In genomic region chr6:50330963-50331362, GRCh38 we compare ENCODE assay signal across 31 cellular contexts.
DNase-seq lines count a peak whose midpoint lies in the region; ATAC-seq and TF ChIP-seq lines count a peak whose summit lies in the region.
"Had no signal": no experiment of that assay in that cellular context is flagged by ENCODE, and none has a peak within 500 bp of the region (broad histone marks: within the 10 kb centered on the region; RNA-seq: fewer than 3 reads in every experiment).

No MANE protein-coding gene starts in this region.

- no peaks in the 10 kb centered on the region for H3K9me3 ChIP-seq in neural progenitor cell (ENCODE audit: low read depth)
- H3K9me3 ChIP-seq: A549, BE2C, Caco-2 had no signal

- H3K27me3 ChIP-seq in GM23338 (ENCODE audit: insufficient read depth) (no peaks in the 10 kb centered on the region), neural progenitor cell (no peaks in the 10 kb centered on the region)
- H3K27me3 ChIP-seq: BE2C; BLaER1; BLaER1 treated with 17β-estradiol and CSF1 and Interleukin-3, amounts not matched to agents 10 nM and 100 nM had no signal

- peaks cover 3% of the 10 kb centered on the region; the same call in 2 of the 3 replicates for H3K9me3 Mint-ChIP-seq in GM23338
- H3K9me3 Mint-ChIP-seq in neural progenitor cell: peaks cover 4% of the 10 kb centered on the region

- H3K4me2 ChIP-seq in GM23338 (no peak overlapping the region), neural progenitor cell (no peak overlapping the region)
- H3K4me2 ChIP-seq: A549; BLaER1; BLaER1 treated with 17β-estradiol and CSF1 and Interleukin-3, amounts not matched to agents 10 nM and 100 nM had no signal

- H3K4me3 Mint-ChIP-seq in GM23338 (no peak overlapping the region), neural progenitor cell (no peak overlapping the region)
- H3K4me3 Mint-ChIP-seq: B cell; CD14-positive monocyte; CD4-positive, alpha-beta memory T cell; CD4-positive, alpha-beta T cell; CD4-positive, CD25-positive, alpha-beta regulatory T cell; CD8-positive, alpha-beta memory T cell; CD8-positive, alpha-beta T cell had no signal

- H3K4me1 ChIP-seq in GM23338 (ENCODE audit: insufficient read depth) (no peaks in the 10 kb centered on the region), neural progenitor cell (no peaks in the 10 kb centered on the region)
- H3K4me1 ChIP-seq: A549; BE2C; BLaER1; BLaER1 treated with 17β-estradiol and CSF1 and Interleukin-3, amounts not matched to agents 10 nM and 100 nM; Caco-2 had no signal

- H3K36me3 Mint-ChIP-seq in GM23338 (ENCODE audit: low read depth): no peaks in the 10 kb centered on the region
- H3K36me3 Mint-ChIP-seq in neural progenitor cell: no peaks in the 10 kb centered on the region
- H3K36me3 Mint-ChIP-seq: CD14-positive monocyte; CD4-positive, alpha-beta memory T cell; CD4-positive, CD25-positive, alpha-beta regulatory T cell; CD8-positive, alpha-beta memory T cell; CD8-positive, alpha-beta T cell had no signal

- no peak overlapping the region for H3K27ac ChIP-seq in GM23338 (ENCODE audit: low read depth)
- H3K27ac ChIP-seq in neural progenitor cell: no peak overlapping the region
- H3K27ac ChIP-seq: 22Rv1; A549; BLaER1; BLaER1 treated with 17β-estradiol and CSF1 and Interleukin-3, amounts not matched to agents 10 nM and 100 nM; C4-2B had no signal

- no peak for ATAC-seq in GM23338
- ATAC-seq in GM18498 (IDR thresholded peaks at IDR 0.05; ENCODE audit: unreplicated experiment): no peak
- ATAC-seq: A549; CD8-positive, alpha-beta T cell had no signal

- H3K27me3 Mint-ChIP-seq in GM23338 (ENCODE audit: insufficient read depth, low read depth, poor library complexity) (no peaks in the 10 kb centered on the region), neural progenitor cell (ENCODE audit: insufficient read depth, low read depth) (no peaks in the 10 kb centered on the region)
- H3K27me3 Mint-ChIP-seq: B cell; CD4-positive, alpha-beta memory T cell; CD4-positive, alpha-beta T cell; CD4-positive, CD25-positive, alpha-beta regulatory T cell; CD8-positive, alpha-beta memory T cell had no signal

- H2AFZ ChIP-seq in GM23338: 0 out of 2 replicates have a peak overlapping the region, but pooled peaks have one; percentile 40
- peak overlapping the region; percentile 50 for H2AFZ ChIP-seq in neural progenitor cell (replicated peaks)

- TF ChIP-seq CTCF in GM23338 (conservative IDR thresholded peaks at IDR 0.05; ENCODE audit: low read depth in 2 of 2) (no peak), neural progenitor cell (IDR thresholded peaks at IDR 0.05) (no peak)

- H3K79me2 ChIP-seq in GM23338 (replicated peaks; ENCODE audit: insufficient read depth) (no peaks in the 10 kb centered on the region), neural progenitor cell (ENCODE audit: low read depth) (no peaks in the 10 kb centered on the region)

- H4K20me1 ChIP-seq in GM23338 (replicated peaks; ENCODE audit: insufficient read depth) (no peaks in the 10 kb centered on the region), neural progenitor cell (ENCODE audit: low read depth) (no peaks in the 10 kb centered on the region)
- H4K20me1 ChIP-seq: BLaER1; BLaER1 treated with 17β-estradiol and CSF1 and Interleukin-3, amounts not matched to agents 10 nM and 100 nM had no signal

- H3K9me2 ChIP-seq in GM23338 (ENCODE audit: insufficient read depth): no peaks in the 10 kb centered on the region

- no peaks in the 10 kb centered on the region for H3K36me3 ChIP-seq in GM23338 (ENCODE audit: insufficient read depth)
- no peaks in the 10 kb centered on the region for H3K36me3 ChIP-seq in neural progenitor cell
- H3K36me3 ChIP-seq: BE2C; BLaER1; BLaER1 treated with 17β-estradiol and CSF1 and Interleukin-3, amounts not matched to agents 10 nM and 100 nM had no signal

- no peak overlapping the region for H3K9ac ChIP-seq in neural progenitor cell
- H3K9ac ChIP-seq: BLaER1; BLaER1 treated with 17β-estradiol and CSF1 and Interleukin-3, amounts not matched to agents 10 nM and 100 nM had no signal

- H3K4me3 ChIP-seq in GM23338: no peak overlapping the region
- no peak overlapping the region for H3K4me3 ChIP-seq in neural progenitor cell
- H3K4me3 ChIP-seq: A549; BLaER1; BLaER1 treated with 17β-estradiol and CSF1 and Interleukin-3, amounts not matched to agents 10 nM and 100 nM had no signal

- no peaks in the 10 kb centered on the region for H3K4me1 Mint-ChIP-seq in GM23338
- no peaks in the 10 kb centered on the region for H3K4me1 Mint-ChIP-seq in neural progenitor cell
- H3K4me1 Mint-ChIP-seq: B cell; CD14-positive monocyte; CD4-positive, alpha-beta memory T cell; CD4-positive, CD25-positive, alpha-beta regulatory T cell; CD8-positive, alpha-beta memory T cell had no signal

- H3K27ac Mint-ChIP-seq in GM23338 (no peak overlapping the region), neural progenitor cell (no peak overlapping the region)
- H3K27ac Mint-ChIP-seq: B cell; CD14-positive monocyte; CD4-positive, alpha-beta memory T cell; CD4-positive, alpha-beta T cell; CD4-positive, CD25-positive, alpha-beta regulatory T cell; CD8-positive, alpha-beta memory T cell; CD8-positive, alpha-beta T cell had no signal

- DNase-seq in GM23338 (ENCODE audit: low spot score): no peak
- DNase-seq in neural progenitor cell (ENCODE audit: low spot score): no peak
- DNase-seq in NCI-H2227 (lab: John Stamatoyannopoulos, UW; ENCODE audit: unreplicated experiment): no peak
- DNase-seq: 8988T; ACHN; AML-193; BE2C; C1 segment of cervical spinal cord; Caco-2; Calu3; CD4-positive, alpha-beta memory T cell; CD4-positive, alpha-beta T cell; CD4-positive, CD25-positive, alpha-beta regulatory T cell; CD8-positive, alpha-beta memory T cell; CD8-positive, alpha-beta T cell; COR-L47; DMS 273 treated with DMSO at 0.1 percent for 48 hours; DMS153; DMS53; DMS79; DMS79 treated with DMSO at 0.1 percent for 48 hours; DND-41; EL had no signal

- H3F3A ChIP-seq in GM23338 (replicated peaks; ENCODE audit: low read depth) (no peaks in the 10 kb centered on the region), neural progenitor cell (ENCODE audit: low read depth) (no peaks in the 10 kb centered on the region)

TF ChIP-seq in GM23338, 12 proteins besides CTCF, POLR2A, EP300 and RAD21:
- no peak for TF ChIP-seq EZH2phosphoT487 (IDR thresholded peaks at IDR 0.05; ENCODE audit: unreplicated experiment)
- no peak for TF ChIP-seq ZNF331 (CRISPR knock-in tag; IDR thresholded peaks at IDR 0.05; ENCODE audit: low read depth)
- TF ChIP-seq EZH2 (IDR thresholded peaks at IDR 0.05; ENCODE audit: low read depth, unreplicated experiment): no peak
- TF ChIP-seq ZNF114 (CRISPR knock-in tag; IDR thresholded peaks at IDR 0.05): no peak
- TF ChIP-seq, protein P1, sequence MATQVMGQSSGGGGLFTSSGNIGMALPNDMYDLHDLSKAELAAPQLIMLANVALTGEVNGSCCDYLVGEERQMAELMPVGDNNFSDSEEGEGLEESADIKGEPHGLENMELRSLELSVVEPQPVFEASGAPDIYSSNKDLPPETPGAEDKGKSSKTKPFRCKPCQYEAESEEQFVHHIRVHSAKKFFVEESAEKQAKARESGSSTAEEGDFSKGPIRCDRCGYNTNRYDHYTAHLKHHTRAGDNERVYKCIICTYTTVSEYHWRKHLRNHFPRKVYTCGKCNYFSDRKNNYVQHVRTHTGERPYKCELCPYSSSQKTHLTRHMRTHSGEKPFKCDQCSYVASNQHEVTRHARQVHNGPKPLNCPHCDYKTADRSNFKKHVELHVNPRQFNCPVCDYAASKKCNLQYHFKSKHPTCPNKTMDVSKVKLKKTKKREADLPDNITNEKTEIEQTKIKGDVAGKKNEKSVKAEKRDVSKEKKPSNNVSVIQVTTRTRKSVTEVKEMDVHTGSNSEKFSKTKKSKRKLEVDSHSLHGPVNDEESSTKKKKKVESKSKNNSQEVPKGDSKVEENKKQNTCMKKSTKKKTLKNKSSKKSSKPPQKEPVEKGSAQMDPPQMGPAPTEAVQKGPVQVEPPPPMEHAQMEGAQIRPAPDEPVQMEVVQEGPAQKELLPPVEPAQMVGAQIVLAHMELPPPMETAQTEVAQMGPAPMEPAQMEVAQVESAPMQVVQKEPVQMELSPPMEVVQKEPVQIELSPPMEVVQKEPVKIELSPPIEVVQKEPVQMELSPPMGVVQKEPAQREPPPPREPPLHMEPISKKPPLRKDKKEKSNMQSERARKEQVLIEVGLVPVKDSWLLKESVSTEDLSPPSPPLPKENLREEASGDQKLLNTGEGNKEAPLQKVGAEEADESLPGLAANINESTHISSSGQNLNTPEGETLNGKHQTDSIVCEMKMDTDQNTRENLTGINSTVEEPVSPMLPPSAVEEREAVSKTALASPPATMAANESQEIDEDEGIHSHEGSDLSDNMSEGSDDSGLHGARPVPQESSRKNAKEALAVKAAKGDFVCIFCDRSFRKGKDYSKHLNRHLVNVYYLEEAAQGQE (IDR thresholded peaks at IDR 0.05; ENCODE audit: unreplicated experiment): no peak
- no peak for TF ChIP-seq NANOG (IDR thresholded peaks at IDR 0.05; ENCODE audit: borderline replicate concordance)
- TF ChIP-seq, protein P2, sequence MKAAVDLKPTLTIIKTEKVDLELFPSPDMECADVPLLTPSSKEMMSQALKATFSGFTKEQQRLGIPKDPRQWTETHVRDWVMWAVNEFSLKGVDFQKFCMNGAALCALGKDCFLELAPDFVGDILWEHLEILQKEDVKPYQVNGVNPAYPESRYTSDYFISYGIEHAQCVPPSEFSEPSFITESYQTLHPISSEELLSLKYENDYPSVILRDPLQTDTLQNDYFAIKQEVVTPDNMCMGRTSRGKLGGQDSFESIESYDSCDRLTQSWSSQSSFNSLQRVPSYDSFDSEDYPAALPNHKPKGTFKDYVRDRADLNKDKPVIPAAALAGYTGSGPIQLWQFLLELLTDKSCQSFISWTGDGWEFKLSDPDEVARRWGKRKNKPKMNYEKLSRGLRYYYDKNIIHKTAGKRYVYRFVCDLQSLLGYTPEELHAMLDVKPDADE (IDR thresholded peaks at IDR 0.05): no peak
